21 cellular contexts compared by ENCODE assay signal in genomic region chr3:160049038-160049437, GRCh38.
"Had no signal": no experiment of that assay in that cellular context is flagged by ENCODE, and none has a peak within 500 bp of the region (broad histone marks: within the 10 kb centered on the region; RNA-seq: fewer than 3 reads in every experiment).

No MANE protein-coding gene starts in this region.

- H3K4me3 Mint-ChIP-seq: activated CD4-positive, alpha-beta memory T cell treated with anti-CD3 and anti-CD28 coated beads, Interleukin-2, amount 10 ng/mL, durations not matched to agents 7 days and 5 days; activated CD4-positive, alpha-beta T cell treated with anti-CD3 and anti-CD28 coated beads for 36 hours; activated naive CD4-positive, alpha-beta T cell treated with anti-CD3 and anti-CD28 coated beads, Interleukin-2, amount 50 U/mL, for 24 hours; activated T-helper 1 cell treated with anti-CD3 and anti-CD28 coated beads, Interleukin-12 subunit alpha, Interleukin-12 subunit beta, Interleukin-2, Interleukin-4 antibody, amounts not matched to agents 30 ng/mL and 10 ng/mL and 1 ng/mL, durations not matched to agents 14 hours and 24 hours and 36 hours; IgD-negative memory B cell; T-cell had no signal

- H3K4me1 Mint-ChIP-seq: activated CD4-positive, alpha-beta T cell treated with anti-CD3 and anti-CD28 coated beads for 36 hours; activated naive CD4-positive, alpha-beta T cell treated with anti-CD3 and anti-CD28 coated beads, Interleukin-2, amount 50 U/mL, for 24 hours; T-cell had no signal

- H3K27ac Mint-ChIP-seq: activated CD4-positive, alpha-beta memory T cell treated with anti-CD3 and anti-CD28 coated beads, Interleukin-2, amount 10 ng/mL, durations not matched to agents 7 days and 5 days; activated CD4-positive, alpha-beta T cell treated with anti-CD3 and anti-CD28 coated beads for 36 hours; activated naive CD4-positive, alpha-beta T cell treated with anti-CD3 and anti-CD28 coated beads, Interleukin-2, amount 50 U/mL, for 24 hours; activated T-helper 1 cell treated with anti-CD3 and anti-CD28 coated beads, Interleukin-12 subunit alpha, Interleukin-12 subunit beta, Interleukin-2, Interleukin-4 antibody, amounts not matched to agents 30 ng/mL and 10 ng/mL and 1 ng/mL, durations not matched to agents 14 hours and 24 hours and 36 hours; IgD-negative memory B cell; T-cell had no signal

- DNase-seq: activated CD4-positive, alpha-beta memory T cell treated with anti-CD3 and anti-CD28 coated beads, Interleukin-2, amount 10 ng/mL, durations not matched to agents 7 days and 5 days; activated CD4-positive, alpha-beta T cell treated with anti-CD3 and anti-CD28 coated beads for 36 hours; activated CD4-positive, alpha-beta T cell treated with anti-CD3 and anti-CD28 coated beads, Interleukin-2, amount 50 U/mL, for 1 hour; activated effector memory CD4-positive, alpha-beta T cell treated with Interleukin-2 at 50 U/mL for 16 hours; activated naive CD4-positive, alpha-beta T cell; aorta; central memory CD4-positive, alpha-beta T cell; KG1; NCI-H1092; NCI-H1417 treated with DMSO at 0.1 percent for 48 hours; NCI-H1694; NCI-H2029 treated with DMSO at 0.1 percent for 48 hours; NCI-H510A treated with DMSO at 0.1 percent for 48 hours; SHP77 treated with DMSO at 0.1 percent for 48 hours; T-cell; WERI-Rb-1 had no signal

- H3K27ac ChIP-seq: WERI-Rb-1 had no signal

- FAIRE-seq: bronchial epithelial cell, RCC 7860 had no signal

- H3K36me3 ChIP-seq: WERI-Rb-1 had no signal

- H3K9me3 Mint-ChIP-seq: activated naive CD4-positive, alpha-beta T cell treated with anti-CD3 and anti-CD28 coated beads, Interleukin-2, amount 50 U/mL, for 24 hours; activated T-helper 1 cell treated with anti-CD3 and anti-CD28 coated beads, Interleukin-12 subunit alpha, Interleukin-12 subunit beta, Interleukin-2, Interleukin-4 antibody, amounts not matched to agents 30 ng/mL and 10 ng/mL and 1 ng/mL, durations not matched to agents 14 hours and 24 hours and 36 hours; IgD-negative memory B cell had no signal

- H3K36me3 Mint-ChIP-seq: activated naive CD4-positive, alpha-beta T cell treated with anti-CD3 and anti-CD28 coated beads, Interleukin-2, amount 50 U/mL, for 24 hours; IgD-negative memory B cell; T-cell had no signal

- ATAC-seq: activated CD4-positive, alpha-beta T cell treated with anti-CD3 and anti-CD28 coated beads for 36 hours; T-cell had no signal
